ENCODE assay signal across 16 cellular contexts in genomic region chr11:46444305-46444704, GRCh38. TPM values are rescaled to one million over a fixed set of nuclear protein-coding genes. Genes with fewer than 3 reads are reported as not detected.
DNase-seq lines count a peak whose midpoint lies in the region; ATAC-seq, FAIRE-seq and TF ChIP-seq lines count a peak whose summit lies in the region.
"Had no signal": no experiment of that assay in that cellular context is flagged by ENCODE, and none has a peak within 500 bp of the region (broad histone marks: within the 10 kb centered on the region; RNA-seq: fewer than 3 reads in every experiment).

No MANE protein-coding gene starts in this region.

- H2AFZ ChIP-seq in IMR-90 (replicated peaks; ENCODE audit: low read length, poor library complexity): no peak overlapping the region

- no peaks in the 10 kb centered on the region for H3K27me3 ChIP-seq in CD4-positive, CD25-positive, alpha-beta regulatory T cell (ENCODE audit: control insufficient read depth, insufficient read depth, low read length)
- H3K27me3 ChIP-seq in IMR-90 (ENCODE audit: control insufficient read depth, insufficient read depth, low read length): no peaks in the 10 kb centered on the region
- H3K27me3 ChIP-seq in brain microvascular endothelial cell (replicated peaks): no peaks in the 10 kb centered on the region
- no peaks in the 10 kb centered on the region for H3K27me3 ChIP-seq in MG63
- no peaks in the 10 kb centered on the region for H3K27me3 ChIP-seq in small intestine (ENCODE audit: control insufficient read depth in 2 of 2, insufficient read depth in 2 of 2, low read length in 2 of 2)
- H3K27me3 ChIP-seq: BLaER1 treated with 17β-estradiol and CSF1 and Interleukin-3, amounts not matched to agents 10 nM and 100 nM had no signal

- H4K20me1 ChIP-seq in IMR-90 (ENCODE audit: insufficient read depth, low read length): peaks cover 19% of the 10 kb centered on the region; the same call in 1 of the 2 replicates

- peaks cover 20 to 31% (median 28%) of the 10 kb centered on the region in 4 donors for H3K4me1 Mint-ChIP-seq in CD4-positive, CD25-positive, alpha-beta regulatory T cell

- peaks cover 5% of the 10 kb centered on the region; the same call in 1 of the 2 replicates for H3K9me1 ChIP-seq in IMR-90 (ENCODE audit: insufficient read depth, low read length)

- H3K9me3 ChIP-seq in CD4-positive, CD25-positive, alpha-beta regulatory T cell (ENCODE audit: control insufficient read depth in 2 of 2, low read length in 2 of 2): no peaks in the 10 kb centered on the region
- H3K9me3 ChIP-seq in IMR-90 (ENCODE audit: control insufficient read depth, insufficient read depth, low read length) (no peaks in the 10 kb centered on the region), MG63 (no peaks in the 10 kb centered on the region), small intestine (ENCODE audit: control insufficient read depth, low read depth) (no peaks in the 10 kb centered on the region)
- H3K9me3 ChIP-seq: BLaER1 treated with 17β-estradiol and CSF1 and Interleukin-3, amounts not matched to agents 10 nM and 100 nM had no signal

- FAIRE-seq in small intestine (lab: Jason Lieb, UNC) (no peak), D721Med (lab: Jason Lieb, UNC) (no peak)
- FAIRE-seq: G401.6, GM12892 had no signal

- TF ChIP-seq CTCF in IMR-90 (conservative IDR thresholded peaks at IDR 0.05; ENCODE audit: low read depth, low read length) (no peak), brain microvascular endothelial cell (IDR thresholded peaks at IDR 0.05; ENCODE audit: low read depth, low read length, missing control alignments) (no peak), D721Med (IDR thresholded peaks at IDR 0.05; ENCODE audit: insufficient read depth, missing control alignments) (no peak)

- no peak overlapping the region for H2BK120ac ChIP-seq in IMR-90 (ENCODE audit: low read depth, low read length)

- no peaks in the 10 kb centered on the region for H3K9me3 Mint-ChIP-seq in CD4-positive, CD25-positive, alpha-beta regulatory T cell
- H3K9me3 Mint-ChIP-seq: CD4-positive, alpha-beta T cell had no signal

- no peak overlapping the region for H2BK5ac ChIP-seq in IMR-90 (ENCODE audit: low read depth, low read length, poor library complexity, severe bottlenecking)

- no peak overlapping the region for H4K8ac ChIP-seq in IMR-90 (ENCODE audit: low read depth in 2 of 2, low read length in 2 of 2)

- peaks cover 10% of the 10 kb centered on the region for H3K4me1 ChIP-seq in CD4-positive, CD25-positive, alpha-beta regulatory T cell (ENCODE audit: control insufficient read depth, insufficient read depth, low read length, poor library complexity, severe bottlenecking)
- H3K4me1 ChIP-seq in IMR-90 (ENCODE audit: control insufficient read depth, insufficient read depth, low read length) (peaks cover 10% of the 10 kb centered on the region), small intestine (ENCODE audit: control insufficient read depth in 2 of 2, insufficient read depth in 1 of 2, low read depth in 1 of 2, low read length in 1 of 2) (peaks cover 0 to 2% of the 10 kb centered on the region in 2 donors)

- H3K36me3 Mint-ChIP-seq in CD4-positive, CD25-positive, alpha-beta regulatory T cell: peaks cover 29% of the 10 kb centered on the region

- CTCF ChIA-PET in IMR-90 (lab: Yijun Ruan, JAX): interaction anchor here (0.5 kb wide), 1 partner anchor 84 kb away, joined by 3 read pairs; no protein-coding TSS in a partner anchor

- H2AK9ac ChIP-seq in IMR-90 (replicated peaks; ENCODE audit: low read depth, low read length, poor library complexity): no peak overlapping the region

- POLR2A ChIA-PET in IMR-90 (lab: Charles Lee; ENCODE audit: unreplicated experiment): no interaction called here

- H3K4me3 ChIP-seq in CD4-positive, CD25-positive, alpha-beta regulatory T cell (ENCODE audit: low read depth, low read length): no peak overlapping the region
- H3K4me3 ChIP-seq in IMR-90 (ENCODE audit: insufficient read depth, low read depth, low read length) (no peak overlapping the region), brain microvascular endothelial cell (ENCODE audit: low read depth, low read length) (no peak overlapping the region), MG63 (no peak overlapping the region), small intestine (ENCODE audit: low read depth in 1 of 2, low read length in 2 of 2) (no peak overlapping the region)
- H3K4me3 ChIP-seq: BLaER1 treated with 17β-estradiol and CSF1 and Interleukin-3, amounts not matched to agents 10 nM and 100 nM had no signal

- TF ChIP-seq POLR2A in IMR-90 (IDR thresholded peaks at IDR 0.05; ENCODE audit: low read depth, low read length): no peak

- in situ Hi-C loops in IMR-90 (cut with MboI; ENCODE audit: low sequenced_read_pairs): no loop called here
- in situ Hi-C loops in brain microvascular endothelial cell (cut with HindIII; ENCODE audit: low pct_ligation_motif_present, low sequenced_read_pairs): no loop called here

- TF ChIP-seq RAD21 in IMR-90 (IDR thresholded peaks at IDR 0.05; ENCODE audit: low read length): no peak

- BruUV-seq in IMR-90 (replicated peaks; lab: Mats Ljungman, UMichigan): no TSS peak

- intact Hi-C loops in IMR-90 (cut with micrococcal nuclease): no loop called here

- 0 out of 2 replicates have a peak overlapping the region, but pooled peaks have one; percentile 45 for H3K23ac ChIP-seq in IMR-90 (ENCODE audit: low read depth, low read length)

- H3K36me3 ChIP-seq in CD4-positive, CD25-positive, alpha-beta regulatory T cell (ENCODE audit: control insufficient read depth, insufficient read depth, low read length): peaks cover 22% of the 10 kb centered on the region
- peaks cover 7% of the 10 kb centered on the region for H3K36me3 ChIP-seq in IMR-90 (ENCODE audit: control insufficient read depth, insufficient read depth, low read length)
- H3K36me3 ChIP-seq in brain microvascular endothelial cell (replicated peaks): no peaks in the 10 kb centered on the region
- no peaks in the 10 kb centered on the region for H3K36me3 ChIP-seq in MG63
- H3K36me3 ChIP-seq in small intestine (ENCODE audit: control insufficient read depth in 2 of 2, insufficient read depth in 2 of 2, low read length in 2 of 2): peaks cover 0 to 5% of the 10 kb centered on the region in 2 donors

- no peak for DNase-seq in CD4-positive, CD25-positive, alpha-beta regulatory T cell
- DNase-seq in IMR-90 (peak; percentile 34), brain microvascular endothelial cell (peak; percentile 4), putamen (ENCODE audit: low spot score) (peak; percentile 45), MG63 (no peak), T-helper 2 cell (no peak), small intestine (no peak), D721Med (ENCODE audit: insufficient read length, low spot score) (no peak)
- DNase-seq: 8988T; Calu3; CD4-positive, alpha-beta T cell; DMS79 treated with DMSO at 0.1 percent for 48 hours; EL had no signal

- H2BK15ac ChIP-seq in IMR-90 (ENCODE audit: low read depth, low read length): no peak overlapping the region

- H3K27me3 Mint-ChIP-seq in CD4-positive, CD25-positive, alpha-beta regulatory T cell: no peaks in the 10 kb centered on the region
- H3K27me3 Mint-ChIP-seq: CD4-positive, alpha-beta T cell had no signal

- no peak overlapping the region for H4K91ac ChIP-seq in IMR-90 (ENCODE audit: insufficient read depth, low read depth, low read length)

- no peak overlapping the region for H3K9ac ChIP-seq in IMR-90 (ENCODE audit: low read depth, low read length)
- H3K9ac ChIP-seq: BLaER1 treated with 17β-estradiol and CSF1 and Interleukin-3, amounts not matched to agents 10 nM and 100 nM had no signal

- no peak overlapping the region for H3K4me3 Mint-ChIP-seq in CD4-positive, CD25-positive, alpha-beta regulatory T cell
- H3K4me3 Mint-ChIP-seq: CD4-positive, alpha-beta T cell had no signal

- H3K27ac Mint-ChIP-seq in CD4-positive, CD25-positive, alpha-beta regulatory T cell: peak overlapping the region in 2 of 3 donors; percentile 45 to 49
- H3K27ac Mint-ChIP-seq: CD4-positive, alpha-beta T cell had no signal

- no peak for ATAC-seq in CD4-positive, CD25-positive, alpha-beta regulatory T cell (ENCODE audit: low read depth in 2 of 2)
- peak; percentile 63 for ATAC-seq in IMR-90 (ENCODE audit: low read depth)

- no peak overlapping the region for H3K56ac ChIP-seq in IMR-90 (ENCODE audit: extremely low read depth, insufficient read depth, low read length)

- no peak overlapping the region for H3K27ac ChIP-seq in CD4-positive, CD25-positive, alpha-beta regulatory T cell (ENCODE audit: insufficient read depth, low read length, poor library complexity, severe bottlenecking)
- no peak overlapping the region for H3K27ac ChIP-seq in IMR-90 (ENCODE audit: insufficient read depth, low read length)
- H3K27ac ChIP-seq in brain microvascular endothelial cell: no peak overlapping the region
- H3K27ac ChIP-seq in small intestine (ENCODE audit: low read depth in 1 of 2, low read length in 1 of 2): no peak overlapping the region
- H3K27ac ChIP-seq: BLaER1 treated with 17β-estradiol and CSF1 and Interleukin-3, amounts not matched to agents 10 nM and 100 nM had no signal

- H3K79me1 ChIP-seq in IMR-90 (ENCODE audit: low read depth in 1 of 2, low read length in 2 of 2): peaks cover 8 to 35% of the 10 kb centered on the region in 2 experiments; a peak in 3 of 4 replicates

- no peak overlapping the region for H3K18ac ChIP-seq in IMR-90 (ENCODE audit: low read depth, low read length)

- no peak overlapping the region for H3K4me2 ChIP-seq in IMR-90 (ENCODE audit: low read depth, low read length)
- H3K4me2 ChIP-seq: BLaER1 treated with 17β-estradiol and CSF1 and Interleukin-3, amounts not matched to agents 10 nM and 100 nM had no signal

- dilution Hi-C loops in IMR-90 (cut with HindIII; ENCODE audit: low sequenced_read_pairs, unreplicated experiment): no loop called here

- no peak overlapping the region for H3K14ac ChIP-seq in IMR-90 (replicated peaks; ENCODE audit: low read depth, low read length)

- no peak overlapping the region for H4K5ac ChIP-seq in IMR-90 (ENCODE audit: low read depth, low read length)

- H2AK5ac ChIP-seq in IMR-90 (ENCODE audit: low read depth, low read length): no peak overlapping the region

- H3K4ac ChIP-seq in IMR-90 (ENCODE audit: low read depth, low read length): no peak overlapping the region

- no peak overlapping the region for H2BK20ac ChIP-seq in IMR-90 (ENCODE audit: low read depth, low read length)

TF ChIP-seq in IMR-90, 13 proteins besides CTCF, POLR2A, EP300 and RAD21 (continues in another document):
- TF ChIP-seq BHLHE40 (IDR thresholded peaks at IDR 0.05; ENCODE audit: low read depth, low read length) (no peak), SMC3 (IDR thresholded peaks at IDR 0.05; ENCODE audit: low read depth, low read length) (no peak), MAZ (IDR thresholded peaks at IDR 0.05; ENCODE audit: borderline replicate concordance, low read depth, low read length) (no peak)

RNA-seq across cellular contexts. Expression of gene CHRM4, which starts 52.7 kb away (rescaled TPM):
- total RNA-seq in CD4-positive, CD25-positive, alpha-beta regulatory T cell: 2.8 TPM
- polyA plus RNA-seq in CD4-positive, CD25-positive, alpha-beta regulatory T cell: 1 to 10 TPM in 1 of 4 donors, under 1 TPM in 2, not detected in 1; 0.15 to 1.1 (median 0.84) TPM
- total RNA-seq in IMR-90 (2012; rRNA removed): 0.18 and 0.28 TPM in 2 replicates
- polyA plus RNA-seq in IMR-90 (2012; rRNA removed) (0.09 and 0.19 TPM in 2 replicates), small intestine (1 to 10 TPM in 2 of 3 donors, not detected in 1; 3.1 to 7.8 TPM)
- 0.16 and 0.19 TPM in 2 replicates for polyA plus RNA-seq in IMR-90 (2012; cell fraction: cytosol; rRNA removed)
- polyA plus RNA-seq in IMR-90 (2012; cell fraction: nucleus; rRNA removed; ENCODE audit: low replicate concordance): 0.49 and 1.0 TPM in 2 replicates
- total RNA-seq in MG63 (2014; rRNA removed; shearing (Covaris generic); ENCODE audit: low replicate concordance): not detected in 2 replicates
- total RNA-seq: Calu3 had no signal

Comparison
In these comparisons a context has a peak if more than half of its experiments do, and no peak if none do; other contexts are left out.
1. DNase-seq: peak in IMR-90 (single experiment), brain microvascular endothelial cell (single experiment) and putamen (single experiment); none in CD4-positive, CD25-positive, alpha-beta regulatory T cell (0 of 3), MG63 (single experiment), T-helper 2 cell (0 of 5), small intestine (single experiment) and D721Med (single experiment).